In the genomic region with DNA sequence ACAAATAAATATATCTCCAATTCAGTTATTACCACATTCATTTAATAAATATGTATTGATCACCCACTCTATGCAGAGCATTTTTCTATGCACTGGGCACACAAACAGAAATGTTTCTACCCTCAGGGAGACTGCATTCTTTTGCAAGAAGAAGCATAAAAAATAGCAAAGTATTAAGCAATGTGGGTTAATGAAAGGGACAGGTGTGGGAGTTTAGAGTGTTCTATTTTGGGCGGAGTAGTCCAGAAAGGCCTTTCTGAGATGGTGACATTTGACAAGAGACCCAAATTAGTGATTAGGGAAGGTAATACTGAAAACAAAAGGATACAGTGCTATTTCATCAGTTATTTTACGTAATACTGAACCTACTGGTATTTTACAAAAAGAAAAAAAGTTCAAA, we compare ENCODE assay signal across 9 cellular contexts.
"Had no signal": no experiment of that assay in that cellular context is flagged by ENCODE, and none has a peak within 500 bp of the region (broad histone marks: within the 10 kb centered on the region; RNA-seq: fewer than 3 reads in every experiment).

No MANE protein-coding gene starts in this region.

- H3K4me3 ChIP-seq: GM23248, HAP-1 had no signal

- DNase-seq: GM23248, GOT3, H7, HFFc6 had no signal

- H3K4me1 Mint-ChIP-seq: IgD-negative memory B cell had no signal

- H3K27me3 Mint-ChIP-seq: IgD-negative memory B cell had no signal

- H3K36me3 ChIP-seq: HAP-1 had no signal

- H3K4me3 Mint-ChIP-seq: HFFc6, IgD-negative memory B cell had no signal

- H3K4me1 ChIP-seq: HAP-1 had no signal

- H3K27ac ChIP-seq: GM23248, HL-60 had no signal

- H2AFZ ChIP-seq: GM23248 had no signal

- H3K9ac ChIP-seq: GM23248 had no signal

- ATAC-seq: HCT116, HepG2 had no signal

- H3K36me3 Mint-ChIP-seq: IgD-negative memory B cell had no signal

- H3K27ac Mint-ChIP-seq: HFFc6, IgD-negative memory B cell had no signal
